Comparison of ENCODE assay signal across 34 cellular contexts in genomic region chr22:21080435-21081137, GRCh38. TPM values are rescaled to one million over a fixed set of nuclear protein-coding genes. Genes with fewer than 3 reads are reported as not detected.
"Had no signal": no experiment of that assay in that cellular context is flagged by ENCODE, and none has a peak within 500 bp of the region (broad histone marks: within the 10 kb centered on the region; RNA-seq: fewer than 3 reads in every experiment).

No MANE protein-coding gene starts in this region.

- DNase-seq: activated B cell treated with CpG ODN at 0.5 μM for 24 hours; activated CD4-positive, alpha-beta T cell treated with anti-CD3 and anti-CD28 coated beads for 48 hours; activated CD4-positive, alpha-beta T cell treated with anti-CD3 and anti-CD28 coated beads, Interleukin-2, amount 50 U/mL, for 1 hour; activated CD4-positive, alpha-beta T cell treated with anti-CD3 and anti-CD28 coated beads, Interleukin-2, amount 50 U/mL, for 48 hours; activated CD8-positive, alpha-beta memory T cell treated with anti-CD3 and anti-CD28 coated beads for 24 hours; activated CD8-positive, alpha-beta T cell treated with anti-CD3 and anti-CD28 coated beads for 36 hours; activated effector memory CD4-positive, alpha-beta T cell treated with Interleukin-2 at 50 U/mL for 16 hours; activated gamma-delta T cell treated with Interleukin-2 at 50 U/mL for 16 hours; activated naive CD4-positive, alpha-beta T cell treated with anti-CD3 and anti-CD28 coated beads, Interleukin-2, amount 50 U/mL, for 16 hours; activated naive CD4-positive, alpha-beta T cell treated with Interleukin-2 at 50 U/mL for 16 hours; activated T-cell treated with anti-CD3 and anti-CD28 coated beads, Interleukin-2, amount 50 U/mL, for 4 hours; amniotic stem cell; anterior cingulate cortex; brain microvascular endothelial cell; caudate nucleus; colonic mucosa; effector memory CD4-positive, alpha-beta T cell; endodermal cell; foreskin melanocyte; T-helper 1 cell; T-helper 17 cell; T1000; WERI-Rb-1 had no signal

- H3K9me3 ChIP-seq: colonic mucosa, esophagus muscularis mucosa, gastroesophageal sphincter had no signal

- H3K36me3 Mint-ChIP-seq: activated naive CD8-positive, alpha-beta T cell had no signal

- H3K4me3 ChIP-seq: colonic mucosa, esophagus muscularis mucosa, gastroesophageal sphincter had no signal

- ATAC-seq: activated CD4-positive, CD25-positive, alpha-beta regulatory T cell treated with anti-CD3 and anti-CD28 coated beads, Interleukin-2, amount 50 U/mL, for 24 hours; activated CD8-positive, alpha-beta T cell treated with anti-CD3 and anti-CD28 coated beads for 36 hours; activated T-cell treated with anti-CD3 and anti-CD28 coated beads, Interleukin-2, amount 50 U/mL, for 4 hours; activated T-helper 17 cell treated with anti-CD3 and anti-CD28 coated beads, Interleukin-2, amount 50 U/mL, for 72 hours; gastroesophageal sphincter; T-helper 17 cell had no signal

- H3K4me1 Mint-ChIP-seq: activated B cell treated with CpG ODN at 0.5 μM for 24 hours; activated T-helper 17 cell treated with anti-CD3 and anti-CD28 coated beads, Interleukin-2, amount 50 U/mL, for 72 hours; T-helper 17 cell had no signal

- H3K36me3 ChIP-seq: brain microvascular endothelial cell, colonic mucosa, esophagus muscularis mucosa, gastroesophageal sphincter, WERI-Rb-1 had no signal

- H3K4me3 Mint-ChIP-seq: activated B cell treated with CpG ODN at 0.5 μM for 24 hours; activated CD8-positive, alpha-beta T cell treated with anti-CD3 and anti-CD28 coated beads for 36 hours; activated naive CD8-positive, alpha-beta T cell; activated T-cell treated with anti-CD3 and anti-CD28 coated beads, Interleukin-2, amount 50 U/mL, for 4 hours; activated T-helper 17 cell treated with anti-CD3 and anti-CD28 coated beads, Interleukin-2, amount 50 U/mL, for 72 hours; endodermal cell; T-helper 17 cell; T-helper 2 cell treated with Interferon-gamma antibody and Interleukin-4, amounts not matched to agents 5 μg/mL and 100 μg/mL, for 36 hours had no signal

- H3K27me3 ChIP-seq: brain microvascular endothelial cell, colonic mucosa had no signal

- H3K9me3 Mint-ChIP-seq: activated B cell treated with CpG ODN at 0.5 μM for 24 hours; activated CD8-positive, alpha-beta T cell treated with anti-CD3 and anti-CD28 coated beads for 36 hours; activated T-cell treated with anti-CD3 and anti-CD28 coated beads, Interleukin-2, amount 50 U/mL, for 4 hours; activated T-helper 17 cell treated with anti-CD3 and anti-CD28 coated beads, Interleukin-2, amount 50 U/mL, for 72 hours; T-helper 2 cell treated with Interferon-gamma antibody and Interleukin-4, amounts not matched to agents 5 μg/mL and 100 μg/mL, for 36 hours had no signal

- H3K4me1 ChIP-seq: colonic mucosa, esophagus muscularis mucosa, gastroesophageal sphincter had no signal

- FAIRE-seq: astrocyte had no signal

- H3K27ac Mint-ChIP-seq: activated B cell treated with CpG ODN at 0.5 μM for 24 hours; activated CD8-positive, alpha-beta T cell treated with anti-CD3 and anti-CD28 coated beads for 36 hours; activated naive CD8-positive, alpha-beta T cell; activated T-helper 17 cell treated with anti-CD3 and anti-CD28 coated beads, Interleukin-2, amount 50 U/mL, for 72 hours; endodermal cell; T-helper 17 cell; T-helper 2 cell treated with Interferon-gamma antibody and Interleukin-4, amounts not matched to agents 5 μg/mL and 100 μg/mL, for 36 hours had no signal

- H3K27ac ChIP-seq: brain microvascular endothelial cell, colonic mucosa, esophagus muscularis mucosa, gastroesophageal sphincter, WERI-Rb-1 had no signal

RNA-seq across cellular contexts. Expression of gene LRRC74B, which starts 34.8 kb away (rescaled TPM):
- total RNA-seq: activated B cell treated with CpG ODN at 0.5 μM for 24 hours; activated CD8-positive, alpha-beta T cell treated with anti-CD3 and anti-CD28 coated beads for 36 hours; activated T-cell treated with anti-CD3 and anti-CD28 coated beads, Interleukin-2, amount 50 U/mL, for 4 hours; activated T-helper 17 cell treated with anti-CD3 and anti-CD28 coated beads, Interleukin-2, amount 50 U/mL, for 72 hours; astrocyte; colonic mucosa; dermis microvascular lymphatic vessel endothelial cell; endodermal cell; epithelial cell of proximal tubule; esophagus muscularis mucosa; gastroesophageal sphincter; glomerular endothelial cell had no signal
- polyA plus RNA-seq: adipose tissue had no signal

RNA-seq across cellular contexts. Expression of gene SLC7A4, which starts 48.2 kb away (rescaled TPM):
- total RNA-seq: activated B cell treated with CpG ODN at 0.5 μM for 24 hours; activated CD8-positive, alpha-beta T cell treated with anti-CD3 and anti-CD28 coated beads for 36 hours; activated T-helper 17 cell treated with anti-CD3 and anti-CD28 coated beads, Interleukin-2, amount 50 U/mL, for 72 hours; dermis microvascular lymphatic vessel endothelial cell; glomerular endothelial cell had no signal
